1 cellular context compared by ENCODE assay signal in genomic region chr15:96328101-96328958, GRCh38.
TF ChIP-seq lines count a peak whose summit lies in the region.

No MANE protein-coding gene starts in this region.

TF ChIP-seq in A549, 52 proteins besides CTCF, POLR2A, EP300 and RAD21 (continued from another document):
- TF ChIP-seq NPAS2 (CRISPR knock-in tag; IDR thresholded peaks at IDR 0.05; ENCODE audit: borderline replicate concordance) (no peak), MAFK (IDR thresholded peaks at IDR 0.05; ENCODE audit: partially characterized antibody) (no peak)
TF ChIP-seq in A549: peak in this region for 0.
